In genomic region chr16:29698042-29698441, GRCh38 we compare ENCODE assay signal across 25 cellular contexts. TPM values are rescaled to one million over a fixed set of nuclear protein-coding genes. Genes with fewer than 3 reads are reported as not detected.
DNase-seq lines count a peak whose midpoint lies in the region; ATAC-seq, FAIRE-seq and TF ChIP-seq lines count a peak whose summit lies in the region.
"Had no signal": no experiment of that assay in that cellular context is flagged by ENCODE, and none has a peak within 500 bp of the region (broad histone marks: within the 10 kb centered on the region; RNA-seq: fewer than 3 reads in every experiment).

No MANE protein-coding gene starts in this region.

- H3K27me3 ChIP-seq in GM12878 (replicated peaks in 1 of 2; ENCODE audit: control insufficient read depth in 2 of 2, insufficient read depth in 2 of 2, low read length in 1 of 2) (no peaks in the 10 kb centered on the region), lower lobe of right lung (ENCODE audit: low read depth) (no peaks in the 10 kb centered on the region), brain microvascular endothelial cell (replicated peaks) (no peaks in the 10 kb centered on the region)
- H3K27me3 ChIP-seq: BE2C, SJCRH30 had no signal

- H4K20me1 ChIP-seq in GM12878 (ENCODE audit: control insufficient read depth, insufficient read depth) = no peaks in the 10 kb centered on the region

- no peaks in the 10 kb centered on the region for H3K79me2 ChIP-seq in GM12878 (ENCODE audit: control insufficient read depth, insufficient read depth, low read length)

- peak overlapping the region; percentile 39 for H3K27ac Mint-ChIP-seq in activated naive CD4-positive, alpha-beta T cell treated with anti-CD3 and anti-CD28 coated beads, Interleukin-2, amount 50 U/mL, for 24 hours
- H3K27ac Mint-ChIP-seq in activated naive CD4-positive, alpha-beta T cell treated with anti-CD3 and anti-CD28 coated beads, Interleukin-2, amount 50 U/mL, for 72 hours = no peak overlapping the region
- H3K27ac Mint-ChIP-seq: GM23338, HFFc6 had no signal

- H3K4me1 ChIP-seq in GM12878 (ENCODE audit: control insufficient read depth, insufficient read depth, low read length) (peaks cover 12% of the 10 kb centered on the region), lower lobe of right lung (no peaks in the 10 kb centered on the region)
- H3K4me1 ChIP-seq: BE2C had no signal

- RAD21 ChIA-PET in GM12878 (lab: Charles Lee; ENCODE audit: unreplicated experiment) = interaction anchor here (0.6 kb wide), 1 partner anchor 31 kb away, joined by 3 read pairs; no protein-coding TSS in a partner anchor

- CTCF ChIA-PET in GM12878 (lab: Yijun Ruan, JAX) = interaction anchor here (1.8 to 5.2 kb wide), 3 partner anchors 9 to 150 kb away, joined by 6 to 27 read pairs (median 7); no protein-coding TSS in a partner anchor

- intact Hi-C loops in GM12878 (cut with micrococcal nuclease; ENCODE audit: unreplicated experiment) = no loop called here
- intact Hi-C loops in lower lobe of right lung (cut with DNase I) = no loop called here

- WGBS in GM12878 (ENCODE audit: insufficient coverage, insufficient replicate concordance, low lambda C conversion rate, missing lambda C conversion rate) = 55% methylated on average over 2 of the region's 2 CpGs

- no peak for DNase-seq in activated naive CD4-positive, alpha-beta T cell treated with anti-CD3 and anti-CD28 coated beads, Interleukin-2, amount 50 U/mL, for 72 hours (ENCODE audit: low spot score in 2 of 2)
- DNase-seq in GM12878 (ENCODE audit: low read depth, low spot score) (no peak), lower lobe of right lung (peak; percentile 2), brain microvascular endothelial cell (no peak), foreskin fibroblast (no peak)
- DNase-seq: ACHN, BE2C, DMS153, DND-41, HFFc6, IMR-90, NCI-H1048, NCI-H1417, NCI-H1694 treated with DMSO at 0.1 percent for 48 hours, NCI-H2081, NCI-H226, NCI-H510A, NCI-H69, SJCRH30 had no signal

- TSS peak; percentile 88 for BruUV-seq in GM12878 (replicated peaks; lab: Mats Ljungman, UMichigan)

- peaks cover 32% of the 10 kb centered on the region for H3K4me1 Mint-ChIP-seq in activated naive CD4-positive, alpha-beta T cell treated with anti-CD3 and anti-CD28 coated beads, Interleukin-2, amount 50 U/mL, for 24 hours

- no peak for TF ChIP-seq RAD21 in GM12878 (IDR thresholded peaks at IDR 0.05; ENCODE audit: insufficient read depth, low read depth, low read length)

- no peak overlapping the region for H3K4me3 ChIP-seq in GM12878
- H3K4me3 ChIP-seq in lower lobe of right lung = no peak overlapping the region
- H3K4me3 ChIP-seq in brain microvascular endothelial cell (ENCODE audit: low read depth, low read length) = no peak overlapping the region
- H3K4me3 ChIP-seq in foreskin fibroblast (ENCODE audit: low read depth in 1 of 2, low read length in 2 of 2) = no peak overlapping the region
- H3K4me3 ChIP-seq: GM23338, HAP-1, SJCRH30 had no signal

- no peak overlapping the region for H3K4me3 Mint-ChIP-seq in activated naive CD4-positive, alpha-beta T cell treated with anti-CD3 and anti-CD28 coated beads, Interleukin-2, amount 50 U/mL, for 24 hours
- H3K4me3 Mint-ChIP-seq: GM23338, HFFc6 had no signal

- H3K9ac ChIP-seq in GM12878 (ENCODE audit: control insufficient read depth, insufficient read depth, low read length) = no peak overlapping the region

- TF ChIP-seq EP300 in GM12878 (IDR thresholded peaks at IDR 0.05; ENCODE audit: borderline replicate concordance in 1 of 2, control insufficient read depth in 1 of 2, low read depth in 2 of 2, low read length in 2 of 2) = no peak

- in situ Hi-C loops in GM12878 (cut with MboI) (loop anchor here (5.0 kb wide), 1 partner anchor 329 kb away; no protein-coding TSS in a partner anchor), brain microvascular endothelial cell (cut with HindIII; ENCODE audit: low pct_ligation_motif_present, low sequenced_read_pairs) (no loop called here)

- H3K36me3 ChIP-seq in GM12878 (ENCODE audit: control insufficient read depth in 2 of 2, insufficient read depth in 2 of 2, low read length in 1 of 2) (no peaks in the 10 kb centered on the region; a peak in 1 of 4 replicates), lower lobe of right lung (no peaks in the 10 kb centered on the region), brain microvascular endothelial cell (replicated peaks) (no peaks in the 10 kb centered on the region)
- H3K36me3 ChIP-seq: HAP-1 had no signal

- TF ChIP-seq CTCF in GM12878 (IDR thresholded peaks at IDR 0.05 in 2 of 3, conservative IDR thresholded peaks at IDR 0.05 in 1 of 3; ENCODE audit: control insufficient read depth in 2 of 3, extremely low read depth in 1 of 3, insufficient read depth in 1 of 3, low read depth in 3 of 3, low read length in 3 of 3) (no peak), lower lobe of right lung (IDR thresholded peaks at IDR 0.05) (no peak), brain microvascular endothelial cell (IDR thresholded peaks at IDR 0.05; ENCODE audit: low read depth, low read length, missing control alignments) (no peak), foreskin fibroblast (IDR thresholded peaks at IDR 0.05; ENCODE audit: low read depth, low read length) (no peak)

- H3K9me3 ChIP-seq in GM12878 (replicated peaks; ENCODE audit: control insufficient read depth, insufficient read depth, low read length) (peaks cover 1% of the 10 kb centered on the region; the same call in 2 of the 3 replicates), lower lobe of right lung (no peaks in the 10 kb centered on the region)
- H3K9me3 ChIP-seq: BE2C, HAP-1, SJCRH30 had no signal

- no peak for FAIRE-seq in GM12878 (lab: Jason Lieb, UNC)

- H3K27ac ChIP-seq in GM12878 (ENCODE audit: control insufficient read depth, insufficient read depth) = no peak overlapping the region
- no peak overlapping the region for H3K27ac ChIP-seq in lower lobe of right lung
- no peak overlapping the region for H3K27ac ChIP-seq in brain microvascular endothelial cell
- H3K27ac ChIP-seq: 22Rv1, SJCRH30 had no signal

- H3K36me3 Mint-ChIP-seq in activated naive CD4-positive, alpha-beta T cell treated with anti-CD3 and anti-CD28 coated beads, Interleukin-2, amount 50 U/mL, for 24 hours = no peaks in the 10 kb centered on the region
- no peaks in the 10 kb centered on the region for H3K36me3 Mint-ChIP-seq in activated naive CD4-positive, alpha-beta T cell treated with anti-CD3 and anti-CD28 coated beads, Interleukin-2, amount 50 U/mL, for 72 hours

- H3K27me3 Mint-ChIP-seq in activated naive CD4-positive, alpha-beta T cell treated with anti-CD3 and anti-CD28 coated beads, Interleukin-2, amount 50 U/mL, for 24 hours = no peaks in the 10 kb centered on the region

- no peak for ATAC-seq in activated naive CD4-positive, alpha-beta T cell treated with anti-CD3 and anti-CD28 coated beads, Interleukin-2, amount 50 U/mL, for 72 hours
- ATAC-seq in GM12878 = no peak
- ATAC-seq in lower lobe of right lung = no peak
- ATAC-seq in HG03135 (IDR thresholded peaks at IDR 0.05; ENCODE audit: unreplicated experiment) = no peak
- ATAC-seq: SK-N-SH treated with all-trans-retinoic acid at 6 μM for 48 hours had no signal

- SMC1A ChIA-PET in GM12878 (lab: Charles Lee; ENCODE audit: uncharacterized antibody, unreplicated experiment) = no interaction called here

- H3K4me2 ChIP-seq in GM12878 (ENCODE audit: control insufficient read depth, insufficient read depth) = no peak overlapping the region

- H2AFZ ChIP-seq in GM12878 (ENCODE audit: control insufficient read depth, low read depth, low read length) = no peak overlapping the region
- H2AFZ ChIP-seq: GM23338 had no signal

- no peaks in the 10 kb centered on the region for H3K9me3 Mint-ChIP-seq in activated naive CD4-positive, alpha-beta T cell treated with anti-CD3 and anti-CD28 coated beads, Interleukin-2, amount 50 U/mL, for 24 hours
- no peaks in the 10 kb centered on the region for H3K9me3 Mint-ChIP-seq in activated naive CD4-positive, alpha-beta T cell treated with anti-CD3 and anti-CD28 coated beads, Interleukin-2, amount 50 U/mL, for 72 hours

- POLR2A ChIA-PET in GM12878 (lab: Charles Lee) = no interaction called here

- no peak for TF ChIP-seq POLR2A in GM12878 (IDR thresholded peaks at IDR 0.05; ENCODE audit: low read depth, low read length)

RNA-seq across cellular contexts. Expression of gene QPRT, which starts 19.1 kb away (rescaled TPM):
- 10 to 100 TPM; 10.1 to 14.5 TPM for total RNA-seq in activated naive CD4-positive, alpha-beta T cell treated with anti-CD3 and anti-CD28 coated beads, Interleukin-2, amount 50 U/mL, for 72 hours
- total RNA-seq in GM12878 (2013; cell fraction: nucleolus; rRNA removed) = 28.0 and 32.4 TPM in 2 replicates
- 32.1 and 36.4 TPM in 2 replicates for total RNA-seq in GM12878 (2014; rRNA removed)
- total RNA-seq in GM12878 (2014; rRNA removed; fragmentation: Illumina TruSeq; extraction: Trizol) = 15.6 and 16.4 TPM in 2 replicates
- total RNA-seq in GM12878 (2021) = 34.8 and 35.7 TPM in 2 replicates
- polyA plus RNA-seq in GM12878 (2011; ENCODE audit: low read depth) = 14.8 TPM
- polyA plus RNA-seq in GM12878 (2011; rRNA removed) = 25.7 and 43.0 TPM in 2 replicates
- polyA plus RNA-seq in GM12878 (2011; cell fraction: cytosol; rRNA removed) = 57.2 and 75.7 TPM in 2 replicates
- 36.7 and 44.1 TPM in 2 replicates for polyA plus RNA-seq in GM12878 (2011; cell fraction: nucleus; rRNA removed)
- polyA plus RNA-seq in GM12878 (2012) = 52.2 and 54.7 TPM in 2 replicates
- polyA plus RNA-seq in GM12878 (2014; fragmentation: Illumina TruSeq; extraction: Trizol) = 19.2 and 19.9 TPM in 2 replicates
- 1 to 10 TPM; 2.7 to 6.9 TPM for polyA plus RNA-seq in GM12878 (2014; fragmentation: Nextera tagmentation; extraction: Ambion mirVana)
- 30.1 and 31.3 TPM in 2 replicates for polyA plus RNA-seq in GM12878 (2014; rRNA removed)
- 10 to 100 TPM; 31.4 to 34.7 TPM for polyA plus RNA-seq in GM12878 (2016; fragmentation: Nextera tagmentation; extraction: Ambion mirVana)
- 27.3 and 44.8 TPM in 2 replicates for polyA minus RNA-seq in GM12878 (2011; rRNA and poly(A)+ RNA removed)
- 20.3 and 25.0 TPM in 2 replicates for polyA minus RNA-seq in GM12878 (2011; cell fraction: cytosol; rRNA and poly(A)+ RNA removed)
- 5.8 and 9.1 TPM in 2 replicates for polyA minus RNA-seq in GM12878 (2011; cell fraction: nucleus; rRNA and poly(A)+ RNA removed)
- total RNA-seq in lower lobe of right lung = 11.0 TPM

RNA-seq across cellular contexts. Expression of gene SPN, which starts 35.0 kb away (rescaled TPM):
- total RNA-seq in activated naive CD4-positive, alpha-beta T cell treated with anti-CD3 and anti-CD28 coated beads, Interleukin-2, amount 50 U/mL, for 72 hours = 100 to 1,000 TPM in 1 of 2 donors, 10 to 100 TPM in 1; 83.4 to 145 TPM
- 270 and 289 TPM in 2 replicates for total RNA-seq in GM12878 (2013; cell fraction: nucleolus; rRNA removed)
- total RNA-seq in GM12878 (2014; rRNA removed) (74.4 and 80.7 TPM in 2 replicates), GM12878 (2014; rRNA removed; fragmentation: Illumina TruSeq; extraction: Trizol) (54.1 and 57.4 TPM in 2 replicates), GM12878 (2021) (173 and 182 TPM in 2 replicates), lower lobe of right lung (109 TPM)
- 29.2 TPM for polyA plus RNA-seq in GM12878 (2011; ENCODE audit: low read depth)
- polyA plus RNA-seq in GM12878 (2011; rRNA removed) (45.4 and 134 TPM in 2 replicates), GM12878 (2014; fragmentation: Illumina TruSeq; extraction: Trizol) (144 and 150 TPM in 2 replicates), GM12878 (2014; fragmentation: Nextera tagmentation; extraction: Ambion mirVana) (10 to 100 TPM; 16.2 to 42.8 TPM), GM12878 (2014; rRNA removed) (74.6 and 80.2 TPM in 2 replicates), GM12878 (2016; fragmentation: Nextera tagmentation; extraction: Ambion mirVana) (100 to 1,000 TPM; 105 to 108 TPM)
- polyA plus RNA-seq in GM12878 (2011; cell fraction: cytosol; rRNA removed) = 78.1 and 109 TPM in 2 replicates
- polyA plus RNA-seq in GM12878 (2011; cell fraction: nucleus; rRNA removed) = 119 and 123 TPM in 2 replicates
- polyA plus RNA-seq in GM12878 (2012) = 89.0 and 97.1 TPM in 2 replicates
- 96.7 and 112 TPM in 2 replicates for polyA minus RNA-seq in GM12878 (2011; rRNA and poly(A)+ RNA removed)
- 47.4 and 49.8 TPM in 2 replicates for polyA minus RNA-seq in GM12878 (2011; cell fraction: cytosol; rRNA and poly(A)+ RNA removed)
- polyA minus RNA-seq in GM12878 (2011; cell fraction: nucleus; rRNA and poly(A)+ RNA removed) = 26.7 and 39.3 TPM in 2 replicates
- total RNA-seq: IMR-90 had no signal
- polyA plus RNA-seq: IMR-90 had no signal

RNA-seq across cellular contexts. Expression of gene C16orf54, which starts 47.7 kb away (rescaled TPM):
- 10 to 100 TPM; 14.0 to 19.5 TPM for total RNA-seq in activated naive CD4-positive, alpha-beta T cell treated with anti-CD3 and anti-CD28 coated beads, Interleukin-2, amount 50 U/mL, for 72 hours
- 9.4 and 10.1 TPM in 2 replicates for total RNA-seq in GM12878 (2013; cell fraction: nucleolus; rRNA removed)
- total RNA-seq in GM12878 (2014; rRNA removed) = 12.4 and 13.3 TPM in 2 replicates
- 5.8 and 5.9 TPM in 2 replicates for total RNA-seq in GM12878 (2014; rRNA removed; fragmentation: Illumina TruSeq; extraction: Trizol)
- total RNA-seq in GM12878 (2021) = 10.9 and 11.0 TPM in 2 replicates
- polyA plus RNA-seq in GM12878 (2011; ENCODE audit: low read depth) = 3.6 TPM
- 2.9 and 4.4 TPM in 2 replicates for polyA plus RNA-seq in GM12878 (2011; rRNA removed)
- 4.9 and 6.7 TPM in 2 replicates for polyA plus RNA-seq in GM12878 (2011; cell fraction: cytosol; rRNA removed)
- polyA plus RNA-seq in GM12878 (2011; cell fraction: nucleus; rRNA removed) = 4.4 and 5.3 TPM in 2 replicates
- 5.1 and 6.0 TPM in 2 replicates for polyA plus RNA-seq in GM12878 (2012)
- 4.1 and 5.2 TPM in 2 replicates for polyA plus RNA-seq in GM12878 (2014; fragmentation: Illumina TruSeq; extraction: Trizol)
- 1 to 10 TPM; 2.1 to 2.4 TPM for polyA plus RNA-seq in GM12878 (2014; fragmentation: Nextera tagmentation; extraction: Ambion mirVana)
- polyA plus RNA-seq in GM12878 (2014; rRNA removed) = 6.3 and 7.0 TPM in 2 replicates
- 1 to 10 TPM; 4.6 to 5.6 TPM for polyA plus RNA-seq in GM12878 (2016; fragmentation: Nextera tagmentation; extraction: Ambion mirVana)
- 10.3 and 14.3 TPM in 2 replicates for polyA minus RNA-seq in GM12878 (2011; rRNA and poly(A)+ RNA removed)
- polyA minus RNA-seq in GM12878 (2011; cell fraction: cytosol; rRNA and poly(A)+ RNA removed) = 6.4 and 7.6 TPM in 2 replicates
- polyA minus RNA-seq in GM12878 (2011; cell fraction: nucleus; rRNA and poly(A)+ RNA removed) = 4.4 and 6.3 TPM in 2 replicates
- total RNA-seq in lower lobe of right lung = 11.2 TPM
- total RNA-seq: GM23338, HFFc6, IMR-90, SJCRH30 had no signal
- polyA plus RNA-seq: IMR-90 had no signal
